In the genomic region with DNA sequence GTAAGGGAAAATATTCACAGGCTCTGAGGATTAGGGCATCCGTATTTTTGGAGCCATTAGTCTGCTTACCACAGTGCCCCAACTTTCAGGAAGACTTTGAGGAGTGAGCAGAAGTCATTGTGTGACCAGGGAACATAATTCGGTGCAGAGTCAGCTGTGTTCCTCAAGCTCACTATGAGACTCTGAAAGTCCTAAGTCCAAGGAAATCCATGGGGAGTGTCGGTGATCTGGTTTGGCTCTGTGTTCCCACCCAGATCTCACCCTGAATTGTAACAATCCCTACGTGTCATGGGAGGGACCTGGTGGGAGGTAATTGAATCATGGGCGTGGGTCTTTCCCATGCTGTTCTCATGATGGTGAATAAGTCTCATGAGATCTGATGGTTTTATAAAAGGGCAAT, we compare ENCODE assay signal across 23 cellular contexts.
"Had no signal": no experiment of that assay in that cellular context is flagged by ENCODE, and none has a peak within 500 bp of the region (broad histone marks: within the 10 kb centered on the region; RNA-seq: fewer than 3 reads in every experiment).

No MANE protein-coding gene starts in this region.

- FAIRE-seq: HepG2, RCC 7860 had no signal

- H3K4me1 ChIP-seq: SJSA1 had no signal

- ATAC-seq: HepG2 had no signal

- H3K9me3 ChIP-seq: MG63, SJSA1 had no signal

- H3K27me3 ChIP-seq: MG63, SJSA1 had no signal

- H3K36me3 ChIP-seq: MG63, SJSA1 had no signal

- H3K4me3 ChIP-seq: MG63, SJSA1, SK-N-MC had no signal

- DNase-seq: IMR-90, Karpas-422, KG1, NCI-H1092, NCI-H1105 treated with DMSO at 0.1 percent for 48 hours, NCI-H1436, NCI-H187, NCI-H2029, NCI-H2081 treated with DMSO at 0.1 percent for 48 hours, NCI-H2171, NCI-H226, NCI-H446, NCI-H510A, NCI-H69, NCI-H774, Right ventricle myocardium superior, RPMI8226, SIG-M5 had no signal

- H3K27ac ChIP-seq: SJSA1, SK-N-MC had no signal
